21 cellular contexts compared by ENCODE assay signal in the genomic region with DNA sequence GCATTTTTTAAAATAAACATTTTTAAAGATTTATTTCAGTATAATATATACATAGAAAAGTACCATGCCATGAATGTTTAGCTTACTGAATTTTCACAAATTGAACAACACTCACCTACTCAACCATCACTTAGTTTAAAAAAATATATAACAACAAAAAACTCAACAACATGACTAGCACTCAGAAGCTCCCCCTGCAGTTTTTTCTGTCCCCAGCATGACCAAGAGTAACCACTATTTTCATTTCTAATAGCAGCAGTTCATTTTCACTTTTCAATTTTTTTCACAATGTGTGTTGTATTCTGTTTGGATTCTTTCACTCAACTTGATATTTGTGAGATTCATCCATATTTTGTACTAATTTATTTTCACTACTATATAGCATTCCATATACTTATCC.
"Had no signal": no experiment of that assay in that cellular context is flagged by ENCODE, and none has a peak within 500 bp of the region (broad histone marks: within the 10 kb centered on the region; RNA-seq: fewer than 3 reads in every experiment).

No MANE protein-coding gene starts in this region.

- H3K36me3 Mint-ChIP-seq: activated naive CD4-positive, alpha-beta T cell treated with anti-CD3 and anti-CD28 coated beads, Interleukin-2, amount 50 U/mL, for 24 hours; brain; memory B cell; natural killer cell treated with Interleukin-12 subunit alpha and Interleukin-12 subunit beta and Interleukin-15 and Interleukin-18, amount 100 ng/mL, for 72 hours had no signal

- H3K4me1 Mint-ChIP-seq: brain had no signal

- H3K4me3 Mint-ChIP-seq: activated CD4-positive, alpha-beta T cell treated with anti-CD3 and anti-CD28 coated beads, Interleukin-2, amount 10 ng/mL, durations not matched to agents 7 days and 5 days; activated CD8-positive, alpha-beta T cell treated with anti-CD3 and anti-CD28 coated beads for 36 hours; activated naive CD4-positive, alpha-beta T cell treated with anti-CD3 and anti-CD28 coated beads, Interleukin-2, amount 50 U/mL, for 24 hours; brain; dendritic cell treated with granulocyte-macrophage colony-stimulating factor and Interleukin-4, amounts not matched to agents 40 ng/mL and 50 ng/mL, for 4 days; memory B cell; natural killer cell treated with Interleukin-12 subunit alpha and Interleukin-12 subunit beta and Interleukin-15 and Interleukin-18, amount 100 ng/mL, for 72 hours had no signal

- H3K27ac ChIP-seq: heart right ventricle, ovary, psoas muscle, tibial artery had no signal

- H3K4me3 ChIP-seq: heart right ventricle, ovary, psoas muscle, tibial artery had no signal

- H3K27ac Mint-ChIP-seq: activated CD4-positive, alpha-beta T cell treated with anti-CD3 and anti-CD28 coated beads, Interleukin-2, amount 10 ng/mL, durations not matched to agents 7 days and 5 days; activated CD8-positive, alpha-beta T cell treated with anti-CD3 and anti-CD28 coated beads for 36 hours; activated naive CD4-positive, alpha-beta T cell treated with anti-CD3 and anti-CD28 coated beads, Interleukin-2, amount 50 U/mL, for 24 hours; brain; dendritic cell treated with granulocyte-macrophage colony-stimulating factor and Interleukin-4, amounts not matched to agents 40 ng/mL and 50 ng/mL, for 4 days; memory B cell; natural killer cell treated with Interleukin-12 subunit alpha and Interleukin-12 subunit beta and Interleukin-15 and Interleukin-18, amount 100 ng/mL, for 72 hours had no signal

- DNase-seq: activated CD4-positive, alpha-beta T cell treated with anti-CD3 and anti-CD28 coated beads, Interleukin-2, amount 10 ng/mL, durations not matched to agents 7 days and 5 days; activated CD8-positive, alpha-beta T cell treated with anti-CD3 and anti-CD28 coated beads for 36 hours; activated gamma-delta T cell treated with Interleukin-2 at 50 U/mL for 16 hours; activated T-cell treated with anti-CD3 and anti-CD28 coated beads, Interleukin-2, amount 50 U/mL, for 1 hour; aorta; effector CD4-positive, alpha-beta T cell; foreskin fibroblast; heart right ventricle; left colon; ovary; psoas muscle; right cardiac atrium; stimulated activated CD4-positive, alpha-beta T cell treated with anti-CD3 and anti-CD28 coated beads, Interleukin-4, amount 100 ng/mL, for 24 hours; stimulated activated naive CD4-positive, alpha-beta T cell treated with Interleukin-2 at 50 U/mL for 16 hours; substantia nigra; tibial artery had no signal

- H3K27me3 Mint-ChIP-seq: activated CD8-positive, alpha-beta T cell treated with anti-CD3 and anti-CD28 coated beads for 36 hours; memory B cell had no signal

- ATAC-seq: activated CD8-positive, alpha-beta T cell treated with anti-CD3 and anti-CD28 coated beads for 36 hours; left colon; natural killer cell treated with Interleukin-12 subunit alpha and Interleukin-12 subunit beta and Interleukin-15 and Interleukin-18, amount 100 ng/mL, for 72 hours; psoas muscle; right cardiac atrium had no signal

- H3K36me3 ChIP-seq: heart right ventricle, ovary, tibial artery had no signal

- H3K27me3 ChIP-seq: heart right ventricle, ovary, tibial artery had no signal

- H3K4me1 ChIP-seq: heart right ventricle, psoas muscle, tibial artery had no signal

- H3K9me3 Mint-ChIP-seq: activated CD4-positive, alpha-beta T cell treated with anti-CD3 and anti-CD28 coated beads, Interleukin-2, amount 10 ng/mL, durations not matched to agents 7 days and 5 days; activated CD8-positive, alpha-beta T cell treated with anti-CD3 and anti-CD28 coated beads for 36 hours; activated naive CD4-positive, alpha-beta T cell treated with anti-CD3 and anti-CD28 coated beads, Interleukin-2, amount 50 U/mL, for 24 hours; dendritic cell treated with granulocyte-macrophage colony-stimulating factor and Interleukin-4, amounts not matched to agents 40 ng/mL and 50 ng/mL, for 4 days; natural killer cell treated with Interleukin-12 subunit alpha and Interleukin-12 subunit beta and Interleukin-15 and Interleukin-18, amount 100 ng/mL, for 72 hours had no signal
